In genomic region chr16:67177743-67178699, GRCh38 we compare ENCODE assay signal across 1 cellular context.
A peak's percentile ranks its signal among the peaks of the same experiment; 100 is the strongest.
TF ChIP-seq lines count a peak whose summit lies in the region.

No MANE protein-coding gene starts in this region.

TF ChIP-seq in H1, 55 proteins besides CTCF, POLR2A, EP300 and RAD21:
- TF ChIP-seq HDAC2 (IDR thresholded peaks at IDR 0.05; ENCODE audit: borderline replicate concordance in 1 of 2, low read depth in 2 of 2, low read length in 2 of 2) (peak; percentile 2 to 50; a peak in 1 of 4 replicates), SIRT6 (IDR thresholded peaks at IDR 0.05; ENCODE audit: low read length) (no peak), CHD7 (IDR thresholded peaks at IDR 0.05; ENCODE audit: insufficient replicate concordance, low read length) (no peak), CHD2 (IDR thresholded peaks at IDR 0.05; ENCODE audit: low read length) (no peak), ASH2L (IDR thresholded peaks at IDR 0.05; ENCODE audit: low read length) (peak; percentile 62), POLR2AphosphoS5 (IDR thresholded peaks at IDR 0.05; ENCODE audit: low read depth, low read length) (peak; percentile 48; the same call in 1 of the 2 replicates), YY1 (IDR thresholded peaks at IDR 0.05; ENCODE audit: low read depth, low read length) (no peak), BCL11A (IDR thresholded peaks at IDR 0.05; ENCODE audit: low read depth in 2 of 2, low read length in 2 of 2) (no peak), NANOG (IDR thresholded peaks at IDR 0.05; ENCODE audit: insufficient read depth, low read depth, low read length, poor library complexity, severe bottlenecking) (no peak), NRF1 (IDR thresholded peaks at IDR 0.05; ENCODE audit: low read depth, low read length) (peak; percentile 50), TAF7 (optimal IDR thresholded peaks at IDR 0.05; ENCODE audit: borderline replicate concordance, low read depth, low read length) (no peak), CBX8 (IDR thresholded peaks at IDR 0.05; ENCODE audit: borderline replicate concordance, low read depth, low read length) (no peak), SAP30 (IDR thresholded peaks at IDR 0.05; ENCODE audit: insufficient read depth, insufficient replicate concordance, low read length) (no peak), RBBP5 (IDR thresholded peaks at IDR 0.05; ENCODE audit: borderline replicate concordance, low read depth, low read length) (no peak; the same call in 1 of the 2 replicates), BACH1 (IDR thresholded peaks at IDR 0.05; ENCODE audit: low read length) (0 out of 2 replicates have a peak, but pooled peaks have one; percentile 18), CREB1 (IDR thresholded peaks at IDR 0.05) (peak; percentile 89), KDM1A (IDR thresholded peaks at IDR 0.05; ENCODE audit: borderline replicate concordance, low read length) (no peak), TCF12 (IDR thresholded peaks at IDR 0.05; ENCODE audit: low read depth, low read length) (peak; percentile 79; the same call in 1 of the 2 replicates), SP2 (IDR thresholded peaks at IDR 0.05; ENCODE audit: low read length) (no peak), MAFK (IDR thresholded peaks at IDR 0.05; ENCODE audit: low read depth, low read length) (no peak), FOSL1 (IDR thresholded peaks at IDR 0.05; ENCODE audit: insufficient read depth, low read depth, low read length) (no peak), SRF (IDR thresholded peaks at IDR 0.05; ENCODE audit: low read depth, low read length) (no peak), SIN3A (conservative IDR thresholded peaks at IDR 0.05 in 1 of 2, IDR thresholded peaks at IDR 0.05 in 1 of 2; ENCODE audit: low read depth in 1 of 2, low read length in 2 of 2) (peak in 1 of 2 experiments; percentile 87; a peak in 2 of 4 replicates), USF2 (IDR thresholded peaks at IDR 0.05; ENCODE audit: low read length) (no peak), GTF2F1 (IDR thresholded peaks at IDR 0.05; ENCODE audit: borderline replicate concordance, low read depth, low read length) (no peak), ZNF274 (IDR thresholded peaks at IDR 0.05; ENCODE audit: borderline replicate concordance, extremely low read depth, low read length) (no peak), KDM5A (IDR thresholded peaks at IDR 0.05; ENCODE audit: low read length) (no peak), RFX5 (IDR thresholded peaks at IDR 0.05; ENCODE audit: borderline replicate concordance, low read depth, low read length) (no peak), JUND (IDR thresholded peaks at IDR 0.05; ENCODE audit: low read length) (no peak), TAF1 (IDR thresholded peaks at IDR 0.05; ENCODE audit: low read depth, low read length) (peak; percentile 76), JUN (IDR thresholded peaks at IDR 0.05; ENCODE audit: low read depth, low read length) (no peak), CEBPB (IDR thresholded peaks at IDR 0.05; ENCODE audit: low read depth, low read length) (no peak), TEAD4 (IDR thresholded peaks at IDR 0.05; ENCODE audit: low read depth, low read length) (peak; percentile 56; the same call in 1 of the 2 replicates), KDM4A (IDR thresholded peaks at IDR 0.05; ENCODE audit: low read depth, low read length, severe bottlenecking) (peak; percentile 67), CHD1 (IDR thresholded peaks at IDR 0.05; ENCODE audit: low read depth, low read length) (no peak), POU5F1 (IDR thresholded peaks at IDR 0.05; ENCODE audit: low read depth, low read length) (no peak), CTBP2 (IDR thresholded peaks at IDR 0.05; ENCODE audit: borderline replicate concordance, insufficient read depth, insufficient read length, low read length) (no peak), GABPA (IDR thresholded peaks at IDR 0.05; ENCODE audit: borderline replicate concordance, insufficient read depth, low read length) (no peak), SP1 (IDR thresholded peaks at IDR 0.05; ENCODE audit: low read depth, low read length) (peak; percentile 33; the same call in 1 of the 2 replicates), EZH2 (IDR thresholded peaks at IDR 0.05; ENCODE audit: low read depth, low read length, severe bottlenecking) (peak; percentile 37), ATF2 (IDR thresholded peaks at IDR 0.05; ENCODE audit: low read length) (no peak), SP4 (IDR thresholded peaks at IDR 0.05; ENCODE audit: low read length) (no peak), CBX5 (IDR thresholded peaks at IDR 0.05; ENCODE audit: low read depth, low read length) (no peak), SIX5 (IDR thresholded peaks at IDR 0.05; ENCODE audit: low read depth, low read length) (no peak), EGR1 (IDR thresholded peaks at IDR 0.05; ENCODE audit: borderline replicate concordance, low read depth, low read length) (no peak), RNF2 (IDR thresholded peaks at IDR 0.05; ENCODE audit: borderline replicate concordance, low read depth, low read length, missing control alignments, poor library complexity, severe bottlenecking) (no peak), PHF8 (conservative IDR thresholded peaks at IDR 0.05; ENCODE audit: low read depth, low read length) (no peak), SUZ12 (IDR thresholded peaks at IDR 0.05; ENCODE audit: low read length) (peak; percentile 25; the same call in 1 of the 2 replicates), TBP (IDR thresholded peaks at IDR 0.05; ENCODE audit: low read depth, low read length) (peak; percentile 50; the same call in 1 of the 2 replicates), BRCA1 (IDR thresholded peaks at IDR 0.05; ENCODE audit: low read depth, low read length) (no peak), RXRA (IDR thresholded peaks at IDR 0.05; ENCODE audit: insufficient read depth, low read depth, low read length) (no peak), HDAC6 (IDR thresholded peaks at IDR 0.05; ENCODE audit: low read depth, low read length) (no peak)
- TF ChIP-seq, protein P1, sequence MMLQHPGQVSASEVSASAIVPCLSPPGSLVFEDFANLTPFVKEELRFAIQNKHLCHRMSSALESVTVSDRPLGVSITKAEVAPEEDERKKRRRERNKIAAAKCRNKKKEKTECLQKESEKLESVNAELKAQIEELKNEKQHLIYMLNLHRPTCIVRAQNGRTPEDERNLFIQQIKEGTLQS (IDR thresholded peaks at IDR 0.05; ENCODE audit: insufficient read depth, low read depth, low read length), result no peak
- TF ChIP-seq, protein P2, sequence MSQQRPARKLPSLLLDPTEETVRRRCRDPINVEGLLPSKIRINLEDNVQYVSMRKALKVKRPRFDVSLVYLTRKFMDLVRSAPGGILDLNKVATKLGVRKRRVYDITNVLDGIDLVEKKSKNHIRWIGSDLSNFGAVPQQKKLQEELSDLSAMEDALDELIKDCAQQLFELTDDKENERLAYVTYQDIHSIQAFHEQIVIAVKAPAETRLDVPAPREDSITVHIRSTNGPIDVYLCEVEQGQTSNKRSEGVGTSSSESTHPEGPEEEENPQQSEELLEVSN (IDR thresholded peaks at IDR 0.05), result peak; percentile 67
- TF ChIP-seq, protein P3, sequence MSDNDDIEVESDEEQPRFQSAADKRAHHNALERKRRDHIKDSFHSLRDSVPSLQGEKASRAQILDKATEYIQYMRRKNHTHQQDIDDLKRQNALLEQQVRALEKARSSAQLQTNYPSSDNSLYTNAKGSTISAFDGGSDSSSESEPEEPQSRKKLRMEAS (IDR thresholded peaks at IDR 0.05), result peak; percentile 86
